Comparison of ENCODE assay signal across 18 cellular contexts in the genomic region with DNA sequence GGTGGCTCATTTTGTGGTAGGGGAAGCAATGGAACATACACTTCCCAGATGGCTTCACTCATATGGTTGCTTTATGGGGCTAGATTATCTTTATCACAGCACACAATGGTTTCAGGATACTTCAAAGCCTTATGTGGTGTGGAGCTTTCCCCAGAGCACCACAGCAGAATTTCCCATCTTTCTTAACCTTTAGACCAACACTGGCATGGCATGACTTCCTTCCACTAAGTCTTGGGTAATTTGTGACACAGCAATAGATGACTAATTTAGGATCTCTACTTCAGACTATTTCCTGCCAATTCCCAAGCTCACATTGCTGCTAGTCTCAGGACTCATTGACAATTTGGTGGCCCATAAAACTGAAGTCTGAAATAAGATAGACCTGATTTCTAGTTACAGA. TPM values are rescaled to one million over a fixed set of nuclear protein-coding genes. Genes with fewer than 3 reads are reported as not detected.
DNase-seq lines count a peak whose midpoint lies in the region; ATAC-seq and TF ChIP-seq lines count a peak whose summit lies in the region.
"Had no signal": no experiment of that assay in that cellular context is flagged by ENCODE, and none has a peak within 500 bp of the region (broad histone marks: within the 10 kb centered on the region; RNA-seq: fewer than 3 reads in every experiment).

No MANE protein-coding gene starts in this region.

- no peaks in the 10 kb centered on the region for H3K36me3 Mint-ChIP-seq in osteocyte (ENCODE audit: unreplicated experiment)
- H3K36me3 Mint-ChIP-seq: IgD-negative memory B cell had no signal

- H3K27ac ChIP-seq in PC-3 (ENCODE audit: low read length) (no peak overlapping the region), esophagus (ENCODE audit: low read depth in 2 of 2, low read length in 1 of 2) (peak overlapping the region; percentile 42 to 51), right atrium auricular region (no peak overlapping the region)
- H3K27ac ChIP-seq: upper lobe of left lung had no signal

- H3K27me3 ChIP-seq in PC-3 (ENCODE audit: low read length) (peaks cover 3% of the 10 kb centered on the region; the same call in 1 of the 2 replicates), esophagus (ENCODE audit: control insufficient read depth in 1 of 2, insufficient read depth in 2 of 2, low read length in 2 of 2) (no peaks in the 10 kb centered on the region), right atrium auricular region (no peaks in the 10 kb centered on the region)
- H3K27me3 ChIP-seq: BE2C, upper lobe of left lung had no signal

- H3K9me3 ChIP-seq in PC-3 (ENCODE audit: low read length) (no peaks in the 10 kb centered on the region), esophagus (ENCODE audit: control insufficient read depth in 2 of 2, insufficient read depth in 1 of 2, low read depth in 1 of 2, low read length in 1 of 2) (no peaks in the 10 kb centered on the region), right atrium auricular region (no peaks in the 10 kb centered on the region)
- H3K9me3 ChIP-seq: BE2C, upper lobe of left lung had no signal

- H3K4me1 Mint-ChIP-seq in osteocyte (ENCODE audit: unreplicated experiment): peaks cover 30% of the 10 kb centered on the region
- H3K4me1 Mint-ChIP-seq: IgD-negative memory B cell had no signal

- H2AFZ ChIP-seq in PC-3 (ENCODE audit: low read length): no peak overlapping the region

- no peak overlapping the region for H3K27ac Mint-ChIP-seq in osteocyte (ENCODE audit: unreplicated experiment)
- H3K27ac Mint-ChIP-seq: activated CD8-positive, alpha-beta T cell treated with anti-CD3 and anti-CD28 coated beads for 36 hours; activated T-helper 2 cell treated with anti-CD3 and anti-CD28 coated beads, Interferon-gamma antibody, Interleukin-2, Interleukin-4, amounts not matched to agents 10 μg/mL and 5 μg/mL and 100 μg/mL, durations not matched to agents 14 hours and 24 hours and 36 hours; IgD-negative memory B cell had no signal

- TF ChIP-seq CTCF in PC-3 (conservative IDR thresholded peaks at IDR 0.05; ENCODE audit: low read depth, low read length): no peak
- no peak for TF ChIP-seq CTCF in osteocyte (IDR thresholded peaks at IDR 0.05)
- no peak for TF ChIP-seq CTCF in right atrium auricular region (IDR thresholded peaks at IDR 0.05)

- DNase-seq in ELR (ENCODE audit: low read depth) (peak; percentile 64), PC-3 (peak; percentile 41), kidney tubule cell (ENCODE audit: low spot score) (peak; percentile 86), osteocyte (ENCODE audit: extremely low spot score, unreplicated experiment) (no peak), right atrium auricular region (ENCODE audit: low spot score) (no peak)
- no peak for DNase-seq in central memory CD4-positive, alpha-beta T cell
- DNase-seq: activated CD8-positive, alpha-beta T cell treated with anti-CD3 and anti-CD28 coated beads for 36 hours; anterior cingulate cortex; BE2C; midbrain; stimulated activated CD4-positive, alpha-beta T cell treated with anti-CD3 and anti-CD28 coated beads, Interleukin-4, amount 100 ng/mL, for 1 hour; upper lobe of left lung had no signal

- no peaks in the 10 kb centered on the region for H3K27me3 Mint-ChIP-seq in osteocyte (ENCODE audit: unreplicated experiment)
- H3K27me3 Mint-ChIP-seq: IgD-negative memory B cell had no signal

- H3K4me3 Mint-ChIP-seq in osteocyte (ENCODE audit: unreplicated experiment): no peak overlapping the region
- H3K4me3 Mint-ChIP-seq: activated CD8-positive, alpha-beta T cell treated with anti-CD3 and anti-CD28 coated beads for 36 hours; IgD-negative memory B cell had no signal

- POLR2A ChIA-PET in PC-3 (lab: Charles Lee; ENCODE audit: unreplicated experiment): no interaction called here

- H3K9me3 Mint-ChIP-seq in osteocyte (ENCODE audit: unreplicated experiment): peaks cover 9% of the 10 kb centered on the region
- H3K9me3 Mint-ChIP-seq: activated CD8-positive, alpha-beta T cell treated with anti-CD3 and anti-CD28 coated beads for 36 hours; activated T-helper 2 cell treated with anti-CD3 and anti-CD28 coated beads, Interferon-gamma antibody, Interleukin-2, Interleukin-4, amounts not matched to agents 10 μg/mL and 5 μg/mL and 100 μg/mL, durations not matched to agents 14 hours and 24 hours and 36 hours; IgD-negative memory B cell had no signal

- H3K4me3 ChIP-seq in PC-3 (ENCODE audit: low read length): no peak overlapping the region
- no peak overlapping the region for H3K4me3 ChIP-seq in esophagus (ENCODE audit: low read depth in 1 of 2, low read length in 2 of 2)
- H3K4me3 ChIP-seq in right atrium auricular region: no peak overlapping the region
- H3K4me3 ChIP-seq: upper lobe of left lung had no signal

- H3K79me2 ChIP-seq in PC-3 (ENCODE audit: low read length): no peaks in the 10 kb centered on the region

- no TSS peak for BruUV-seq in PC-3 (replicated peaks; lab: Mats Ljungman, UMichigan)

- ATAC-seq in PC-3: 0 out of 2 replicates have a peak, but pooled peaks have one; percentile 20
- ATAC-seq in GM21367 (IDR thresholded peaks at IDR 0.05; ENCODE audit: unreplicated experiment): no peak
- ATAC-seq: activated CD8-positive, alpha-beta T cell treated with anti-CD3 and anti-CD28 coated beads for 36 hours; sciatic nerve had no signal

- H3K9ac ChIP-seq in PC-3 (ENCODE audit: low read length): no peak overlapping the region

- H3K9me2 ChIP-seq in PC-3 (replicated peaks; ENCODE audit: low read length): no peaks in the 10 kb centered on the region

- H3K36me3 ChIP-seq in PC-3 (ENCODE audit: low read depth, low read length) (no peaks in the 10 kb centered on the region), esophagus (ENCODE audit: control insufficient read depth in 2 of 2, insufficient read depth in 2 of 2, low read length in 1 of 2) (no peaks in the 10 kb centered on the region), right atrium auricular region (no peaks in the 10 kb centered on the region)
- H3K36me3 ChIP-seq: BE2C, upper lobe of left lung had no signal

- intact Hi-C loops in PC-3 (cut with micrococcal nuclease): no loop called here

- H3F3A ChIP-seq in PC-3 (ENCODE audit: low read length, unreplicated experiment): no peaks in the 10 kb centered on the region

- CTCF ChIA-PET in PC-3 (lab: Charles Lee): no interaction called here

- no peaks in the 10 kb centered on the region for H4K20me1 ChIP-seq in PC-3 (ENCODE audit: low read length)

- no peak overlapping the region for H3K4me2 ChIP-seq in PC-3 (ENCODE audit: low read length)

- H3K4me1 ChIP-seq in PC-3 (ENCODE audit: insufficient read depth, low read length) (peaks cover 10% of the 10 kb centered on the region; the same call in 1 of the 2 replicates), esophagus (ENCODE audit: control insufficient read depth in 2 of 2, insufficient read depth in 2 of 2, low read length in 1 of 2) (no peaks in the 10 kb centered on the region), right atrium auricular region (no peaks in the 10 kb centered on the region)
- H3K4me1 ChIP-seq: BE2C, upper lobe of left lung had no signal

RNA-seq across cellular contexts. Expression of a gene that starts 36.9 kb away (rescaled TPM):
- total RNA-seq in PC-3 (2014; rRNA removed) (not detected in 2 replicates), osteocyte (2,230 and 2,247 TPM in 2 replicates), right atrium auricular region (1,000 to 10,000 TPM in 1 of 2 donors, 100 to 1,000 TPM in 1; 994 to 1,906 TPM)
- polyA plus RNA-seq in esophagus: 100 to 1,000 TPM in 1 of 2 donors, 10 to 100 TPM in 1; 41.1 to 152 TPM
- total RNA-seq: activated CD8-positive, alpha-beta T cell treated with anti-CD3 and anti-CD28 coated beads for 36 hours; activated T-helper 2 cell treated with anti-CD3 and anti-CD28 coated beads, Interferon-gamma antibody, Interleukin-2, Interleukin-4, amounts not matched to agents 10 μg/mL and 5 μg/mL and 100 μg/mL, durations not matched to agents 14 hours and 24 hours and 36 hours; dermis microvascular lymphatic vessel endothelial cell had no signal
- polyA plus RNA-seq: IgD-negative memory B cell had no signal

Comparison
In these comparisons a context has a peak if more than half of its experiments do, and no peak if none do; other contexts are left out.
1. DNase-seq: peak in ELR (single experiment), PC-3 (single experiment) and kidney tubule cell (single experiment); none in osteocyte (single experiment), right atrium auricular region (single experiment) and central memory CD4-positive, alpha-beta T cell (single experiment).
2. H3K27ac ChIP-seq: peak in esophagus (2 of 2); none in PC-3 (single experiment) and right atrium auricular region (0 of 2).
3. RNA of a gene that starts 36.9 kb away (total RNA-seq): 2,230 to 2,247 TPM in osteocyte and 994 to 1,906 TPM in right atrium auricular region; not detected in PC-3; every median in the first group is over 100 times any median in the second.